8 cellular contexts compared by ENCODE assay signal in genomic region chr3:170355738-170356595, GRCh38. TPM values are rescaled to one million over a fixed set of nuclear protein-coding genes. Genes with fewer than 3 reads are reported as not detected.
DNase-seq lines count a peak whose midpoint lies in the region; ATAC-seq and TF ChIP-seq lines count a peak whose summit lies in the region.

No MANE protein-coding gene starts in this region.

- H3K36me3 ChIP-seq in HAP-1 (replicated peaks) (peaks cover 10% of the 10 kb centered on the region), MM.1S (replicated peaks; ENCODE audit: insufficient read depth, low read length) (no peaks in the 10 kb centered on the region; the same call in 1 of the 2 replicates)

- H3K4me3 ChIP-seq in HAP-1 (peak overlapping the region; percentile 25), MM.1S (ENCODE audit: low read length) (peak overlapping the region; percentile 63)

- no peak for TF ChIP-seq CTCF in MM.1S (IDR thresholded peaks at IDR 0.05; ENCODE audit: low read length)

- ATAC-seq in T-helper 17 cell (peak; percentile 2), naive B cell (ENCODE audit: low read depth in 2 of 2) (peak; percentile 29 to 34)

- H3K9me3 ChIP-seq in HAP-1 (no peaks in the 10 kb centered on the region), MM.1S (replicated peaks; ENCODE audit: insufficient read depth, low read length) (no peaks in the 10 kb centered on the region), T-helper 17 cell (ENCODE audit: control insufficient read depth, low read length, poor library complexity, severe bottlenecking) (no peaks in the 10 kb centered on the region)

- H3K4me1 Mint-ChIP-seq in T-helper 17 cell, result peaks cover 36% of the 10 kb centered on the region
- peaks cover 50 to 72% (median 71%) of the 10 kb centered on the region in 3 donors for H3K4me1 Mint-ChIP-seq in naive B cell

- H3K4me2 ChIP-seq in MM.1S (ENCODE audit: low read depth, low read length), result peak overlapping the region; percentile 81

- H3K27ac ChIP-seq in MM.1S (ENCODE audit: low read length), result peak overlapping the region; percentile 92

- peak overlapping the region; percentile 85 for H3K4me3 Mint-ChIP-seq in T-helper 17 cell
- peak overlapping the region; percentile 82 to 96 (median 88) for H3K4me3 Mint-ChIP-seq in naive B cell

- no peaks in the 10 kb centered on the region for H3K9me3 Mint-ChIP-seq in naive B cell

- in situ Hi-C loops in HAP-1 (cut with MboI; ENCODE audit: low sequenced_read_pairs), result no loop called here

- H3K9ac ChIP-seq in MM.1S (ENCODE audit: low read length), result peak overlapping the region; percentile 74

- H3K27ac Mint-ChIP-seq in T-helper 17 cell (peak overlapping the region; percentile 95), naive B cell (peak overlapping the region; percentile 99 to 100 (median 99))

- H3F3A ChIP-seq in MM.1S (ENCODE audit: insufficient read depth, low read length), result peaks cover 22% of the 10 kb centered on the region

- peak overlapping the region; percentile 21 for H2AFZ ChIP-seq in MM.1S (ENCODE audit: low read length)

- H3K36me3 Mint-ChIP-seq in T-helper 17 cell (ENCODE audit: low read depth) (peaks cover 2% of the 10 kb centered on the region), naive B cell (peaks cover 10 to 12% of the 10 kb centered on the region in 2 donors)

- H3K9me2 ChIP-seq in MM.1S (replicated peaks; ENCODE audit: insufficient read depth, low read length), result no peaks in the 10 kb centered on the region

- peak; percentile 51 for TF ChIP-seq POLR2A in erythroblast (IDR thresholded peaks at IDR 0.05; ENCODE audit: low read length)

- H3K27me3 Mint-ChIP-seq in T-helper 17 cell, result no peaks in the 10 kb centered on the region
- H3K27me3 Mint-ChIP-seq in naive B cell, result no peaks in the 10 kb centered on the region

- DNase-seq in SHP77 (lab: John Stamatoyannopoulos, UW) (peak; percentile 17 to 35), SHP77 treated with DMSO at 0.1 percent for 48 hours (lab: John Stamatoyannopoulos, UW) (no peak), HAP-1 (ENCODE audit: low spot score in 2 of 2) (peak in 1 of 2 experiments; percentile 36), MM.1S (peak; percentile 85), T-helper 17 cell (peak in 1 of 3 donors; percentile 10), erythroblast (lab: John Stamatoyannopoulos, UW) (peak; percentile 59 to 75), naive B cell (peak; percentile 84), HPDE6-E6E7 (ENCODE audit: extremely low spot score) (no peak)

- H3K79me2 ChIP-seq in MM.1S (ENCODE audit: low read length), result peaks cover 33% of the 10 kb centered on the region

- H3K4me1 ChIP-seq in HAP-1 (peaks cover 12% of the 10 kb centered on the region; the same call in 1 of the 2 replicates), MM.1S (ENCODE audit: low read length) (peaks cover 30% of the 10 kb centered on the region)

- H3K27me3 ChIP-seq in HAP-1 (ENCODE audit: low read depth) (no peaks in the 10 kb centered on the region), MM.1S (replicated peaks; ENCODE audit: insufficient read depth, low read length) (no peaks in the 10 kb centered on the region)

- H4K20me1 ChIP-seq in MM.1S (ENCODE audit: insufficient read depth, low read length), result no peaks in the 10 kb centered on the region

RNA-seq across cellular contexts. Expression of gene SKIL, which starts 1.5 kb away (rescaled TPM):
- 10 to 100 TPM; 49.4 to 59.8 TPM for total RNA-seq in T-helper 17 cell
- 10 to 100 TPM; 12.3 to 28.5 (median 25.2) TPM for polyA plus RNA-seq in naive B cell (ENCODE audit: low read depth in 6 of 6)

Comparison
In these comparisons a context has a peak if more than half of its experiments do, and no peak if none do; other contexts are left out.
1. DNase-seq: peak in SHP77 (2 of 2), MM.1S (single experiment), erythroblast (2 of 2) and naive B cell (single experiment); none in SHP77 treated with DMSO at 0.1 percent for 48 hours (single experiment) and HPDE6-E6E7 (single experiment).